ENCODE assay signal across 13 cellular contexts in the genomic region with DNA sequence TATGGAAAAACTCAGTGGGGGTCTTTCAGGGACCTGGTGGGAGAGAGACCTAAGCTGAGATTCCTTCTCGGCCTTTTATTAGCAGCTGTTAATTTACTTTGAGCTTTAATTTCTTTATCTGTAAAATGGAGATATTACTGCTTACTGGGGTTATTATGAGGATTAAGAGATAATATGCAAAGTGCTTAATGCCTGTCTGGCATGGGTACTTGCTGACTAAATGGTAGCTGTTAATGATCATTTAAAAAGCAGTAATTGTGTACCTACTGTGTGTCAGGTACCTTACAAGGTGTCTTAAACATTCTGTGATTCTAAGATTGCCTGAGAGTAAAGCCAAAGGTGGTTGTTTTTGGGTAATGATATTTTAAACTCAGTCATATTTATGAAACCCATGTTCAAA. TPM values are rescaled to one million over a fixed set of nuclear protein-coding genes. Genes with fewer than 3 reads are reported as not detected.
A peak's percentile ranks its signal among the peaks of the same experiment; 100 is the strongest.
DNase-seq lines count a peak whose midpoint lies in the region; ATAC-seq and TF ChIP-seq lines count a peak whose summit lies in the region.
"Had no signal": no experiment of that assay in that cellular context is flagged by ENCODE, and none has a peak within 500 bp of the region (broad histone marks: within the 10 kb centered on the region; RNA-seq: fewer than 3 reads in every experiment).

No MANE protein-coding gene starts in this region.

- H3K27ac Mint-ChIP-seq in Calu3 (ENCODE audit: unreplicated experiment) (peak overlapping the region; percentile 50), T-cell (peak overlapping the region; percentile 90 to 92)
- H3K27ac Mint-ChIP-seq: stimulated activated naive CD8-positive, alpha-beta T cell treated with anti-CD3 and anti-CD28 coated beads, Interleukin-15, amount 100 ng/mL, for 72 hours had no signal

- H3K9me3 ChIP-seq in esophagus squamous epithelium: no peaks in the 10 kb centered on the region
- H3K9me3 ChIP-seq in gastrocnemius medialis: no peaks in the 10 kb centered on the region

- H3K36me3 ChIP-seq in esophagus squamous epithelium: no peaks in the 10 kb centered on the region
- H3K36me3 ChIP-seq in gastrocnemius medialis: no peaks in the 10 kb centered on the region

- peaks cover 0 to 40% (median 0%) of the 10 kb centered on the region in 4 donors for H3K27me3 ChIP-seq in esophagus squamous epithelium
- H3K27me3 ChIP-seq in gastrocnemius medialis: no peaks in the 10 kb centered on the region

- H3K9me3 Mint-ChIP-seq in Calu3 (ENCODE audit: low read depth, unreplicated experiment) (no peaks in the 10 kb centered on the region), T-cell (no peaks in the 10 kb centered on the region)
- H3K9me3 Mint-ChIP-seq: activated T-cell treated with anti-CD3 and anti-CD28 coated beads, Interleukin-2, amount 50 U/mL, for 24 hours; stimulated activated naive CD8-positive, alpha-beta T cell treated with anti-CD3 and anti-CD28 coated beads, Interleukin-15, amount 100 ng/mL, for 72 hours had no signal

- DNase-seq in Calu3 (no peak), T-cell (no peak), esophagus squamous epithelium (lab: John Stamatoyannopoulos, UW) (no peak), gastrocnemius medialis (no peak), AG08395 (ENCODE audit: low spot score) (no peak), NCI-H1417 treated with DMSO at 0.1 percent for 48 hours (lab: John Stamatoyannopoulos, UW) (no peak), midbrain (lab: John Stamatoyannopoulos, UW) (no peak)
- no peak for DNase-seq in stimulated activated CD4-positive, alpha-beta T cell treated with anti-CD3 and anti-CD28 coated beads, Interleukin-4, amount 100 ng/mL, for 24 hours
- DNase-seq: activated T-cell treated with anti-CD3 and anti-CD28 coated beads, Interleukin-2, amount 50 U/mL, for 24 hours; NCI-H2171 treated with DMSO at 0.1 percent for 48 hours; stimulated activated CD4-positive, alpha-beta T cell treated with anti-CD3 and anti-CD28 coated beads, Interleukin-1b, Interleukin-23, amount 100 ng/mL, for 48 hours; stimulated activated naive CD8-positive, alpha-beta T cell treated with anti-CD3 and anti-CD28 coated beads, Interleukin-15, amount 100 ng/mL, for 72 hours had no signal

- intact Hi-C loops in Calu3 (cut with micrococcal nuclease; ENCODE audit: unreplicated experiment): no loop called here
- intact Hi-C loops in esophagus squamous epithelium (cut with DNase I): no loop called here
- intact Hi-C loops in gastrocnemius medialis (cut with DNase I; ENCODE audit: low total_unique reads): no loop called here

- H3K27me3 Mint-ChIP-seq in Calu3 (ENCODE audit: unreplicated experiment): no peaks in the 10 kb centered on the region
- no peaks in the 10 kb centered on the region for H3K27me3 Mint-ChIP-seq in T-cell
- H3K27me3 Mint-ChIP-seq: stimulated activated naive CD8-positive, alpha-beta T cell treated with anti-CD3 and anti-CD28 coated beads, Interleukin-15, amount 100 ng/mL, for 72 hours had no signal

- H3K4me3 Mint-ChIP-seq in Calu3 (ENCODE audit: low read depth, unreplicated experiment) (peak overlapping the region; percentile 95), T-cell (peak overlapping the region in 2 of 3 donors; percentile 88 to 94)

- 21 to 50% methylated on average over 1 of the region's 1 CpG for WGBS in esophagus squamous epithelium, 2 donors

- POLR2A ChIA-PET in T-cell (lab: Charles Lee): interaction anchor here (0.5 to 1.4 kb wide), 4 partner anchors 11 to 31 kb away, joined by 3 to 6 read pairs (median 4); no protein-coding TSS in a partner anchor

- H3K4me3 ChIP-seq in esophagus squamous epithelium (peak overlapping the region; percentile 55 to 88 (median 68)), gastrocnemius medialis (peak overlapping the region; percentile 65 to 88 (median 76))

- BruUV-seq in Calu3 (replicated peaks; lab: Mats Ljungman, UMichigan): no TSS peak

- peaks cover 50% of the 10 kb centered on the region for H3K4me1 Mint-ChIP-seq in Calu3 (ENCODE audit: low read depth, unreplicated experiment)
- peaks cover 16 to 85% (median 19%) of the 10 kb centered on the region in 3 donors for H3K4me1 Mint-ChIP-seq in T-cell

- H3K27ac ChIP-seq in esophagus squamous epithelium (peak overlapping the region; percentile 83 to 96 (median 92)), gastrocnemius medialis (peak overlapping the region; percentile 73 to 92 (median 81))

- peaks cover 5 to 86% (median 26%) of the 10 kb centered on the region in 3 donors for H3K4me1 ChIP-seq in esophagus squamous epithelium
- H3K4me1 ChIP-seq in gastrocnemius medialis: peaks cover 22 to 33% of the 10 kb centered on the region in 2 donors

- no peak for ATAC-seq in T-cell (replicated peaks in 1 of 4)
- ATAC-seq in gastrocnemius medialis: no peak
- ATAC-seq: Panc1; stimulated activated naive CD8-positive, alpha-beta T cell treated with anti-CD3 and anti-CD28 coated beads, Interleukin-15, amount 100 ng/mL, for 72 hours had no signal

- no peak for TF ChIP-seq CTCF in Calu3 (IDR thresholded peaks at IDR 0.05; ENCODE audit: unreplicated experiment)
- no peak for TF ChIP-seq CTCF in esophagus squamous epithelium (IDR thresholded peaks at IDR 0.05)
- no peak for TF ChIP-seq CTCF in gastrocnemius medialis (IDR thresholded peaks at IDR 0.05 in 4 of 5, conservative IDR thresholded peaks at IDR 0.05 in 1 of 5)

- in situ Hi-C loops in gastrocnemius medialis (cut with MboI; ENCODE audit: low sequenced_read_pairs in 4 of 4): no loop called here

- H3K36me3 Mint-ChIP-seq in Calu3 (ENCODE audit: insufficient read depth, unreplicated experiment) (peaks cover 60% of the 10 kb centered on the region), T-cell (no peaks in the 10 kb centered on the region)

- CTCF ChIA-PET in Calu3 (lab: Charles Lee) (interaction anchor here (0.9 to 5.8 kb wide), 5 partner anchors 11 to 198 kb away, joined by 4 to 106 read pairs (median 10); no protein-coding TSS in a partner anchor), T-cell (lab: Charles Lee) (interaction anchor here (1.0 to 8.7 kb wide), 10 partner anchors 8 to 55 kb away, joined by 3 to 126 read pairs (median 5); no protein-coding TSS in a partner anchor)

- TF ChIP-seq POLR2A in esophagus squamous epithelium (IDR thresholded peaks at IDR 0.05) (no peak), gastrocnemius medialis (IDR thresholded peaks at IDR 0.05) (no peak)

RNA-seq across cellular contexts. Expression of gene ITGA6, which starts 2.6 kb away (rescaled TPM):
- total RNA-seq in Calu3 (2022) (242 and 270 TPM in 2 replicates), T-cell (100 to 1,000 TPM in 2 of 5 donors, 10 to 100 TPM in 3; 50.7 to 188 (median 80.9) TPM), esophagus squamous epithelium (100 to 1,000 TPM in 2 of 4 donors, 10 to 100 TPM in 2; 60.0 to 164 (median 105) TPM), gastrocnemius medialis (10 to 100 TPM; 22.5 to 40.6 (median 29.2) TPM)
